Comparison of ENCODE assay signal across 10 cellular contexts in genomic region chr4:16721618-16722291, GRCh38.
DNase-seq lines count a peak whose midpoint lies in the region; ATAC-seq and TF ChIP-seq lines count a peak whose summit lies in the region.
"Had no signal": no experiment of that assay in that cellular context is flagged by ENCODE, and none has a peak within 500 bp of the region (broad histone marks: within the 10 kb centered on the region; RNA-seq: fewer than 3 reads in every experiment).

No MANE protein-coding gene starts in this region.

- no peak overlapping the region for H3K4me3 Mint-ChIP-seq in nephron

- H3K9me3 Mint-ChIP-seq in nephron: peaks cover 9% of the 10 kb centered on the region

- no peaks in the 10 kb centered on the region for H3K27me3 Mint-ChIP-seq in nephron (ENCODE audit: low read depth)

- peak overlapping the region; percentile 37 to 73 (median 73) for H3K27ac Mint-ChIP-seq in nephron

- POLR2A ChIA-PET in HEK293T (lab: Yijun Ruan, JAX): no interaction called here

- H3K27me3 ChIP-seq in RWPE2 (ENCODE audit: insufficient read depth, poor library complexity, severe bottlenecking): peaks cover 3% of the 10 kb centered on the region

- TF ChIP-seq CTCF in RWPE2 (IDR thresholded peaks at IDR 0.05; ENCODE audit: poor library complexity, severe bottlenecking) (no peak), nephron (IDR thresholded peaks at IDR 0.05; ENCODE audit: unreplicated experiment in 3 of 3) (no peak)

- peaks cover 2% of the 10 kb centered on the region for H3K9me3 ChIP-seq in RWPE2 (ENCODE audit: severe bottlenecking)

- H3K4me1 ChIP-seq in RWPE2 (ENCODE audit: insufficient read depth, poor library complexity, severe bottlenecking): no peaks in the 10 kb centered on the region

- peaks cover 27% of the 10 kb centered on the region for H3K36me3 Mint-ChIP-seq in nephron (ENCODE audit: low read depth)

- H3K4me1 Mint-ChIP-seq in nephron: peaks cover 10% of the 10 kb centered on the region

- no peaks in the 10 kb centered on the region for H3K36me3 ChIP-seq in RWPE2 (ENCODE audit: low read depth)

- peak overlapping the region; percentile 22 for H3K27ac ChIP-seq in RWPE2 (ENCODE audit: poor library complexity, severe bottlenecking)
- H3K27ac ChIP-seq: KMS-11 had no signal

- CTCF ChIA-PET in HEK293T (lab: Yijun Ruan, JAX): interaction anchor here (1.0 kb wide), 1 partner anchor 8 kb away, joined by 4 read pairs; no protein-coding TSS in a partner anchor

- no peak overlapping the region for H3K4me3 ChIP-seq in RWPE2 (ENCODE audit: severe bottlenecking)

- DNase-seq in EH (ENCODE audit: low read depth): peak; percentile 88
- DNase-seq in RWPE2 (ENCODE audit: low spot score): no peak
- peak; percentile 9 for DNase-seq in fibroblast of gingiva (ENCODE audit: low read depth)
- no peak for DNase-seq in HEK293T (ENCODE audit: extremely low spot score)
- no peak for DNase-seq in kidney glomerular epithelial cell (lab: John Stamatoyannopoulos, UW)
- DNase-seq in NCI-H1105 treated with DMSO at 0.1 percent for 48 hours (lab: John Stamatoyannopoulos, UW): no peak
- DNase-seq in SHP77 treated with DMSO at 0.1 percent for 48 hours (lab: John Stamatoyannopoulos, UW): no peak
- DNase-seq: NCI-H82 had no signal

- peak; percentile 59 for ATAC-seq in RWPE2 (ENCODE audit: low read depth)

TF ChIP-seq in HEK293T, 16 proteins besides CTCF, POLR2A, EP300 and RAD21:
- no peak for TF ChIP-seq LEF1 (IDR thresholded peaks at IDR 0.05; ENCODE audit: borderline replicate concordance)
- TF ChIP-seq SP1 (IDR thresholded peaks at IDR 0.05): no peak
- no peak for TF ChIP-seq FOXA1 (IDR thresholded peaks at IDR 0.05)
- TF ChIP-seq BHLHE40 (IDR thresholded peaks at IDR 0.05; ENCODE audit: borderline replicate concordance): no peak
- no peak for TF ChIP-seq FOXM1 (IDR thresholded peaks at IDR 0.05; ENCODE audit: borderline replicate concordance)
- TF ChIP-seq ARNT (IDR thresholded peaks at IDR 0.05): no peak
- TF ChIP-seq ELF4 (IDR thresholded peaks at IDR 0.05): no peak
- no peak for TF ChIP-seq L3MBTL2 (conservative IDR thresholded peaks at IDR 0.05)
- no peak for TF ChIP-seq CTBP1 (IDR thresholded peaks at IDR 0.05; ENCODE audit: borderline replicate concordance)

Comparison
In these comparisons a context has a peak if more than half of its experiments do, and no peak if none do; other contexts are left out.
1. DNase-seq: peak in EH (single experiment) and fibroblast of gingiva (single experiment); none in RWPE2 (single experiment), HEK293T (single experiment), kidney glomerular epithelial cell (single experiment), NCI-H1105 treated with DMSO at 0.1 percent for 48 hours (single experiment) and SHP77 treated with DMSO at 0.1 percent for 48 hours (single experiment).